ENCODE assay signal across 9 cellular contexts in genomic region chr7:35315517-35315916, GRCh38.
"Had no signal": no experiment of that assay in that cellular context is flagged by ENCODE, and none has a peak within 500 bp of the region (broad histone marks: within the 10 kb centered on the region; RNA-seq: fewer than 3 reads in every experiment).

No MANE protein-coding gene starts in this region.

- H3K9ac ChIP-seq: GM23248 had no signal

- H3K9me3 ChIP-seq: HAP-1 had no signal

- H3K36me3 ChIP-seq: HAP-1 had no signal

- H3K4me3 ChIP-seq: GM23248, HAP-1, K562 had no signal

- H3K27ac ChIP-seq: GM23248, HL-60 had no signal

- H3K4me1 ChIP-seq: HAP-1 had no signal

- H3K27ac Mint-ChIP-seq: HFFc6 had no signal

- DNase-seq: GM23248, GOT3, H7, HFFc6 had no signal

- H2AFZ ChIP-seq: GM23248 had no signal

- H3K4me3 Mint-ChIP-seq: HFFc6 had no signal

- ATAC-seq: HCT116, HepG2, K562 had no signal
